In genomic region chr3:15859507-15860013, GRCh38 we compare ENCODE assay signal across 8 cellular contexts.
DNase-seq lines count a peak whose midpoint lies in the region; ATAC-seq and TF ChIP-seq lines count a peak whose summit lies in the region.

No MANE protein-coding gene starts in this region.

- DNase-seq in GOT3 (lab: John Stamatoyannopoulos, UW) (peak; percentile 30), LHCN-M2 (ENCODE audit: low read depth) (peak; percentile 70), SHP77 treated with DMSO at 0.1 percent for 48 hours (lab: John Stamatoyannopoulos, UW) (peak; percentile 71), activated gamma-delta T cell treated with Interleukin-2 at 50 U/mL for 16 hours (peak; percentile 68), foreskin keratinocyte (peak; percentile 66 to 76)

- H3K9ac ChIP-seq in ES-I3 (ENCODE audit: low read depth, low read length) (peak overlapping the region; percentile 76; the same call in 1 of the 2 replicates), stomach smooth muscle (ENCODE audit: low read length in 2 of 2) (peak overlapping the region in 1 of 2 donors; percentile 66)

- H3K4me1 ChIP-seq in ES-I3 (ENCODE audit: insufficient read depth, low read length) (no peaks in the 10 kb centered on the region), foreskin keratinocyte (peaks cover 14% of the 10 kb centered on the region), neuron (ENCODE audit: insufficient read depth, low read length) (peaks cover 19% of the 10 kb centered on the region), stomach smooth muscle (ENCODE audit: control insufficient read depth, insufficient read depth, low read length) (peaks cover 4% of the 10 kb centered on the region)

- H3K36me3 ChIP-seq in ES-I3 (ENCODE audit: insufficient read depth, low read length) = no peaks in the 10 kb centered on the region
- H3K36me3 ChIP-seq in neuron (ENCODE audit: insufficient read depth, low read length) = no peaks in the 10 kb centered on the region
- no peaks in the 10 kb centered on the region for H3K36me3 ChIP-seq in stomach smooth muscle (ENCODE audit: control insufficient read depth in 2 of 2, insufficient read depth in 2 of 2, low read length in 2 of 2)

- peak; percentile 89 for ATAC-seq in foreskin keratinocyte

- H3K27ac ChIP-seq in foreskin keratinocyte (peak overlapping the region; percentile 67), stomach smooth muscle (ENCODE audit: low read length) (no peak overlapping the region)

- TF ChIP-seq CTCF in foreskin keratinocyte (conservative IDR thresholded peaks at IDR 0.05) = peak; percentile 7

- H3K9me3 ChIP-seq in ES-I3 (ENCODE audit: control insufficient read depth, insufficient read depth, low read length) = no peaks in the 10 kb centered on the region
- H3K9me3 ChIP-seq in neuron (ENCODE audit: low read length) = no peaks in the 10 kb centered on the region
- no peaks in the 10 kb centered on the region for H3K9me3 ChIP-seq in stomach smooth muscle (ENCODE audit: control insufficient read depth in 2 of 2, low read length in 2 of 2)

- no peaks in the 10 kb centered on the region for H3K27me3 ChIP-seq in foreskin keratinocyte
- H3K27me3 ChIP-seq in neuron (ENCODE audit: insufficient read depth, low read length) = no peaks in the 10 kb centered on the region
- H3K27me3 ChIP-seq in stomach smooth muscle (ENCODE audit: control insufficient read depth in 1 of 2, insufficient read depth in 2 of 2, low read length in 2 of 2) = no peaks in the 10 kb centered on the region

- H3K4me3 ChIP-seq in neuron (ENCODE audit: low read length) = peak overlapping the region; percentile 88
- H3K4me3 ChIP-seq in stomach smooth muscle (ENCODE audit: low read length in 2 of 2) = peak overlapping the region; percentile 79

- peak overlapping the region; percentile 89 for H2AFZ ChIP-seq in neuron (ENCODE audit: low read depth, low read length)
